Comparison of ENCODE assay signal across 38 cellular contexts in genomic region chrX:51507551-51507950, GRCh38. TPM values are rescaled to one million over a fixed set of nuclear protein-coding genes. Genes with fewer than 3 reads are reported as not detected.
"Had no signal": no experiment of that assay in that cellular context is flagged by ENCODE, and none has a peak within 500 bp of the region (broad histone marks: within the 10 kb centered on the region; RNA-seq: fewer than 3 reads in every experiment).

No MANE protein-coding gene starts in this region.

- DNase-seq: activated effector memory CD4-positive, alpha-beta T cell treated with anti-CD3 and anti-CD28 coated beads, Interleukin-2, amount 50 U/mL, for 16 hours; activated effector memory CD4-positive, alpha-beta T cell treated with Interleukin-2 at 50 U/mL for 16 hours; activated gamma-delta T cell; activated gamma-delta T cell treated with Interleukin-2 at 50 U/mL for 16 hours; activated naive CD4-positive, alpha-beta T cell; activated naive CD4-positive, alpha-beta T cell treated with anti-CD3 and anti-CD28 coated beads for 36 hours; activated naive CD4-positive, alpha-beta T cell treated with anti-CD3 and anti-CD28 coated beads, Interleukin-2, amount 10 ng/mL, durations not matched to agents 7 days and 5 days; activated naive CD4-positive, alpha-beta T cell treated with anti-CD3 and anti-CD28 coated beads, Interleukin-2, amount 50 U/mL, for 16 hours; activated naive CD4-positive, alpha-beta T cell treated with Interleukin-2 at 50 U/mL for 16 hours; activated naive CD8-positive, alpha-beta T cell treated with anti-CD3 and anti-CD28 coated beads for 36 hours; activated naive CD8-positive, alpha-beta T cell treated with anti-CD3 and anti-CD28 coated beads, Interleukin-2, amount 10 ng/mL, durations not matched to agents 7 days and 5 days; activated naive CD8-positive, alpha-beta T cell treated with anti-CD3 and anti-CD28 coated beads, Interleukin-2, amount 50 U/mL, for 24 hours; activated T-cell treated with anti-CD3 and anti-CD28 coated beads for 4 hours; activated T-cell treated with anti-CD3 and anti-CD28 coated beads, Interleukin-2, amount 50 U/mL, for 1 hour; activated T-cell treated with anti-CD3 and anti-CD28 coated beads, Interleukin-2, amount 50 U/mL, for 24 hours; activated T-cell treated with anti-CD3 and anti-CD28 coated beads, Interleukin-2, amount 50 U/mL, for 4 hours; activated T-cell treated with anti-CD3 and anti-CD28 coated beads, Interleukin-2, amount 50 U/mL, for 48 hours; activated T-cell treated with anti-CD3 and anti-CD28 coated beads, Interleukin-2, amount 50 U/mL, for 72 hours; adrenal gland; amniotic stem cell; amygdala; aorta; body of pancreas; brain microvascular endothelial cell; caudate nucleus; central memory CD4-positive, alpha-beta T cell; cerebellar nuclear complex had no signal

- H3K27ac ChIP-seq: adrenal gland, ascending aorta, body of pancreas, brain microvascular endothelial cell, cardiac muscle cell had no signal

- H3K9me3 Mint-ChIP-seq: activated naive CD4-positive, alpha-beta T cell treated with anti-CD3 and anti-CD28 coated beads, Interleukin-2, amount 10 ng/mL, durations not matched to agents 7 days and 5 days; activated naive CD4-positive, alpha-beta T cell treated with anti-CD3 and anti-CD28 coated beads, Interleukin-2, amount 50 U/mL, for 24 hours; activated naive CD8-positive, alpha-beta T cell treated with anti-CD3 and anti-CD28 coated beads, Interleukin-2, amount 10 ng/mL, durations not matched to agents 7 days and 5 days; activated naive CD8-positive, alpha-beta T cell treated with anti-CD3 and anti-CD28 coated beads, Interleukin-2, amount 50 U/mL, for 24 hours; activated T-cell treated with anti-CD3 and anti-CD28 coated beads, Interleukin-2, amount 50 U/mL, for 24 hours; activated T-cell treated with anti-CD3 and anti-CD28 coated beads, Interleukin-2, amount 50 U/mL, for 4 hours; activated T-cell treated with anti-CD3 and anti-CD28 coated beads, Interleukin-2, amount 50 U/mL, for 72 hours; activated T-helper 1 cell treated with anti-CD3 and anti-CD28 coated beads, Interleukin-12 subunit alpha, Interleukin-12 subunit beta, Interleukin-2, Interleukin-4 antibody, amounts not matched to agents 30 ng/mL and 10 ng/mL and 1 ng/mL, durations not matched to agents 14 hours and 24 hours and 36 hours; activated T-helper 17 cell treated with anti-CD3 and anti-CD28 coated beads, Interleukin-2, amount 50 U/mL, for 72 hours; activated T-helper 2 cell treated with anti-CD3 and anti-CD28 coated beads, Interferon-gamma antibody, Interleukin-2, Interleukin-4, amounts not matched to agents 10 μg/mL and 5 μg/mL and 100 μg/mL, durations not matched to agents 14 hours and 24 hours and 36 hours; central memory CD8-positive, alpha-beta T cell had no signal

- H3K4me1 Mint-ChIP-seq: activated naive CD4-positive, alpha-beta T cell treated with anti-CD3 and anti-CD28 coated beads, Interleukin-2, amount 10 ng/mL, durations not matched to agents 7 days and 5 days; activated naive CD4-positive, alpha-beta T cell treated with anti-CD3 and anti-CD28 coated beads, Interleukin-2, amount 50 U/mL, for 24 hours; activated naive CD8-positive, alpha-beta T cell treated with anti-CD3 and anti-CD28 coated beads for 36 hours; activated naive CD8-positive, alpha-beta T cell treated with anti-CD3 and anti-CD28 coated beads, Interleukin-2, amount 10 ng/mL, durations not matched to agents 7 days and 5 days; activated naive CD8-positive, alpha-beta T cell treated with anti-CD3 and anti-CD28 coated beads, Interleukin-2, amount 50 U/mL, for 24 hours; activated T-helper 17 cell treated with anti-CD3 and anti-CD28 coated beads, Interleukin-2, amount 50 U/mL, for 72 hours; brain; central memory CD8-positive, alpha-beta T cell had no signal

- H3K4me3 Mint-ChIP-seq: activated naive CD4-positive, alpha-beta T cell treated with anti-CD3 and anti-CD28 coated beads for 36 hours; activated naive CD4-positive, alpha-beta T cell treated with anti-CD3 and anti-CD28 coated beads, Interleukin-2, amount 10 ng/mL, durations not matched to agents 7 days and 5 days; activated naive CD4-positive, alpha-beta T cell treated with anti-CD3 and anti-CD28 coated beads, Interleukin-2, amount 50 U/mL, for 24 hours; activated naive CD8-positive, alpha-beta T cell; activated naive CD8-positive, alpha-beta T cell treated with anti-CD3 and anti-CD28 coated beads for 36 hours; activated naive CD8-positive, alpha-beta T cell treated with anti-CD3 and anti-CD28 coated beads, Interleukin-2, amount 10 ng/mL, durations not matched to agents 7 days and 5 days; activated naive CD8-positive, alpha-beta T cell treated with anti-CD3 and anti-CD28 coated beads, Interleukin-2, amount 50 U/mL, for 24 hours; activated T-cell treated with anti-CD3 and anti-CD28 coated beads, Interleukin-2, amount 50 U/mL, for 24 hours; activated T-cell treated with anti-CD3 and anti-CD28 coated beads, Interleukin-2, amount 50 U/mL, for 4 hours; activated T-cell treated with anti-CD3 and anti-CD28 coated beads, Interleukin-2, amount 50 U/mL, for 72 hours; activated T-helper 1 cell treated with anti-CD3 and anti-CD28 coated beads, Interleukin-12 subunit alpha, Interleukin-12 subunit beta, Interleukin-2, Interleukin-4 antibody, amounts not matched to agents 30 ng/mL and 10 ng/mL and 1 ng/mL, durations not matched to agents 14 hours and 24 hours and 36 hours; activated T-helper 17 cell treated with anti-CD3 and anti-CD28 coated beads, Interleukin-2, amount 50 U/mL, for 72 hours; brain; central memory CD8-positive, alpha-beta T cell had no signal

- H3K9me3 ChIP-seq: adrenal gland, ascending aorta, body of pancreas had no signal

- H3K4me3 ChIP-seq: adrenal gland, ascending aorta, body of pancreas, cardiac muscle cell had no signal

- H3K36me3 Mint-ChIP-seq: activated naive CD4-positive, alpha-beta T cell treated with anti-CD3 and anti-CD28 coated beads, Interleukin-2, amount 10 ng/mL, durations not matched to agents 7 days and 5 days; activated naive CD4-positive, alpha-beta T cell treated with anti-CD3 and anti-CD28 coated beads, Interleukin-2, amount 50 U/mL, for 24 hours; activated naive CD4-positive, alpha-beta T cell treated with anti-CD3 and anti-CD28 coated beads, Interleukin-2, amount 50 U/mL, for 72 hours; activated naive CD8-positive, alpha-beta T cell; activated naive CD8-positive, alpha-beta T cell treated with anti-CD3 and anti-CD28 coated beads for 36 hours; activated naive CD8-positive, alpha-beta T cell treated with anti-CD3 and anti-CD28 coated beads, Interleukin-2, amount 10 ng/mL, durations not matched to agents 7 days and 5 days; brain had no signal

- H3K27ac Mint-ChIP-seq: activated naive CD4-positive, alpha-beta T cell treated with anti-CD3 and anti-CD28 coated beads for 36 hours; activated naive CD4-positive, alpha-beta T cell treated with anti-CD3 and anti-CD28 coated beads, Interleukin-2, amount 10 ng/mL, durations not matched to agents 7 days and 5 days; activated naive CD4-positive, alpha-beta T cell treated with anti-CD3 and anti-CD28 coated beads, Interleukin-2, amount 50 U/mL, for 24 hours; activated naive CD4-positive, alpha-beta T cell treated with anti-CD3 and anti-CD28 coated beads, Interleukin-2, amount 50 U/mL, for 72 hours; activated naive CD8-positive, alpha-beta T cell; activated naive CD8-positive, alpha-beta T cell treated with anti-CD3 and anti-CD28 coated beads for 36 hours; activated naive CD8-positive, alpha-beta T cell treated with anti-CD3 and anti-CD28 coated beads, Interleukin-2, amount 10 ng/mL, durations not matched to agents 7 days and 5 days; activated naive CD8-positive, alpha-beta T cell treated with anti-CD3 and anti-CD28 coated beads, Interleukin-2, amount 50 U/mL, for 24 hours; activated T-cell treated with anti-CD3 and anti-CD28 coated beads, Interleukin-2, amount 50 U/mL, for 24 hours; activated T-cell treated with anti-CD3 and anti-CD28 coated beads, Interleukin-2, amount 50 U/mL, for 72 hours; activated T-helper 1 cell treated with anti-CD3 and anti-CD28 coated beads, Interleukin-12 subunit alpha, Interleukin-12 subunit beta, Interleukin-2, Interleukin-4 antibody, amounts not matched to agents 30 ng/mL and 10 ng/mL and 1 ng/mL, durations not matched to agents 14 hours and 24 hours and 36 hours; activated T-helper 17 cell treated with anti-CD3 and anti-CD28 coated beads, Interleukin-2, amount 50 U/mL, for 72 hours; activated T-helper 2 cell treated with anti-CD3 and anti-CD28 coated beads, Interferon-gamma antibody, Interleukin-2, Interleukin-4, amounts not matched to agents 10 μg/mL and 5 μg/mL and 100 μg/mL, durations not matched to agents 14 hours and 24 hours and 36 hours; brain had no signal

- H3K4me1 ChIP-seq: adrenal gland, ascending aorta, body of pancreas had no signal

- H3K36me3 ChIP-seq: adrenal gland, ascending aorta, brain microvascular endothelial cell, cardiac muscle cell had no signal

- H3K27me3 ChIP-seq: ascending aorta, body of pancreas, brain microvascular endothelial cell, cardiac muscle cell had no signal

- ATAC-seq: activated naive CD4-positive, alpha-beta T cell treated with anti-CD3 and anti-CD28 coated beads, Interleukin-2, amount 50 U/mL, for 72 hours; activated naive CD8-positive, alpha-beta T cell treated with anti-CD3 and anti-CD28 coated beads, Interleukin-2, amount 50 U/mL, for 24 hours; activated T-cell treated with anti-CD3 and anti-CD28 coated beads, Interleukin-2, amount 50 U/mL, for 4 hours; activated T-cell treated with anti-CD3 and anti-CD28 coated beads, Interleukin-2, amount 50 U/mL, for 72 hours; activated T-helper 17 cell treated with anti-CD3 and anti-CD28 coated beads, Interleukin-2, amount 50 U/mL, for 72 hours; body of pancreas had no signal

- H3K27me3 Mint-ChIP-seq: activated naive CD4-positive, alpha-beta T cell treated with anti-CD3 and anti-CD28 coated beads, Interleukin-2, amount 10 ng/mL, durations not matched to agents 7 days and 5 days; activated naive CD8-positive, alpha-beta T cell; activated naive CD8-positive, alpha-beta T cell treated with anti-CD3 and anti-CD28 coated beads for 36 hours; activated T-helper 17 cell treated with anti-CD3 and anti-CD28 coated beads, Interleukin-2, amount 50 U/mL, for 72 hours had no signal

RNA-seq across cellular contexts. Expression of gene NUDT11, which starts 11.2 kb away (rescaled TPM):
- total RNA-seq: cardiac septum had no signal
